In the genomic region with DNA sequence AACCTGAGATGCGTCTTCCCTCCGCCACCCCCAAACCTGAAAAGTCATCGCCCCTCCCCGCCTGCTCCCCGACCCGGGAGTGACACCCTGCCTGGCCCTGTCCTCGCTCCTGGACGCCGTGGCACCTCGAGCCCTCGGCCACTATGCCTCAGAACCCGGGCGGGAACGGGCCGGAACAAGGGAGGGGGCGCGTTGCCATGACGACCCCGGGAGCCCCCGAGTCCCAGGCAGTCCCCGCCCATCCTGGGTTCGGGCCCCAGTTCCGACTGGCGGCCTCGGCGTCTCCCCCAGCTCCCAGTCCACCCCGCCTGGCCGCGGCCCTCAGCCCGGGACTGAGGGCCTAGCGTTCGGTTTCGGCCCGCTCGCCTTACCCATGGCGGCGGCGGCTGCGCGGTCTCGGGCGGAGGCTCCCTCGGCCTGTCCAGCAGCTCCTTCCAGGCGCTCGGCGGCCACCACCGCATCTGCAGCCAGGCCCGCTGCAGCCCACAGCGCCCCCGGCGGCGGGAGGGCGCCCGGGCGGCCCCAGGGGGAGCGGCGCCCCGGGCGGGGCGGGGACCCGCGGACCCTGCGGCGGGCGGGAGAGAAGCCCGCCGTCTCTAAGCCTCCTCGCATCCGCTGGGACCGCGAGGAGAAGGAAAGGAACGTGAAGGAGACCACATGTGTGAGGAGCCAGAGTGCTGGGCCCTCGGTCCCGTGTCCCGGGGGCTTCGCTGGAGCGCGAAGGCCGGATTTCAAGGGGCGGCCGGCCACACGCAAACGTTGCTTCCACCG, we compare ENCODE assay signal across 1 cellular context.
TF ChIP-seq lines count a peak whose summit lies in the region.

TSS of gene RUFY2 (minus strand) at position 463 of the 771 bp plus-strand sequence. CDS start at position 375, 88 bp downstream.

TF ChIP-seq in HepG2, 621 proteins besides CTCF, POLR2A, EP300 and RAD21 (continued from another document and continues in another):
- no peak for TF ChIP-seq TRAFD1 (CRISPR knock-in tag; IDR thresholded peaks at IDR 0.05; ENCODE audit: borderline replicate concordance)
- TF ChIP-seq ATF7 (IDR thresholded peaks at IDR 0.05): no peak
- no peak for TF ChIP-seq ATF7 (CRISPR knock-in tag; IDR thresholded peaks at IDR 0.05)
- 0 out of 2 replicates have a peak, but pooled peaks have one; percentile 36 for TF ChIP-seq TGIF2 (CRISPR knock-in tag; IDR thresholded peaks at IDR 0.05)
- TF ChIP-seq ZBTB7B (CRISPR knock-in tag; IDR thresholded peaks at IDR 0.05): peak; percentile 57; the same call in 1 of the 2 replicates
- TF ChIP-seq, protein P1, sequence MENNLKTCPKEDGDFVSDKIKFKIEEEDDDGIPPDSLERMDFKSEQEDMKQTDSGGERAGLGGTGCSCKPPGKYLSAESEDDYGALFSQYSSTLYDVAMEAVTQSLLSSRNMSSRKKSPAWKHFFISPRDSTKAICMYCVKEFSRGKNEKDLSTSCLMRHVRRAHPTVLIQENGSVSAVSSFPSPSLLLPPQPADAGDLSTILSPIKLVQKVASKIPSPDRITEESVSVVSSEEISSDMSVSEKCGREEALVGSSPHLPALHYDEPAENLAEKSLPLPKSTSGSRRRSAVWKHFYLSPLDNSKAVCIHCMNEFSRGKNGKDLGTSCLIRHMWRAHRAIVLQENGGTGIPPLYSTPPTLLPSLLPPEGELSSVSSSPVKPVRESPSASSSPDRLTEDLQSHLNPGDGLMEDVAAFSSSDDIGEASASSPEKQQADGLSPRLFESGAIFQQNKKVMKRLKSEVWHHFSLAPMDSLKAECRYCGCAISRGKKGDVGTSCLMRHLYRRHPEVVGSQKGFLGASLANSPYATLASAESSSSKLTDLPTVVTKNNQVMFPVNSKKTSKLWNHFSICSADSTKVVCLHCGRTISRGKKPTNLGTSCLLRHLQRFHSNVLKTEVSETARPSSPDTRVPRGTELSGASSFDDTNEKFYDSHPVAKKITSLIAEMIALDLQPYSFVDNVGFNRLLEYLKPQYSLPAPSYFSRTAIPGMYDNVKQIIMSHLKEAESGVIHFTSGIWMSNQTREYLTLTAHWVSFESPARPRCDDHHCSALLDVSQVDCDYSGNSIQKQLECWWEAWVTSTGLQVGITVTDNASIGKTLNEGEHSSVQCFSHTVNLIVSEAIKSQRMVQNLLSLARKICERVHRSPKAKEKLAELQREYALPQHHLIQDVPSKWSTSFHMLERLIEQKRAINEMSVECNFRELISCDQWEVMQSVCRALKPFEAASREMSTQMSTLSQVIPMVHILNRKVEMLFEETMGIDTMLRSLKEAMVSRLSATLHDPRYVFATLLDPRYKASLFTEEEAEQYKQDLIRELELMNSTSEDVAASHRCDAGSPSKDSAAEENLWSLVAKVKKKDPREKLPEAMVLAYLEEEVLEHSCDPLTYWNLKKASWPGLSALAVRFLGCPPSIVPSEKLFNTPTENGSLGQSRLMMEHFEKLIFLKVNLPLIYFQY (CRISPR knock-in tag; IDR thresholded peaks at IDR 0.05; ENCODE audit: borderline replicate concordance): no peak; the same call in none of the 2 replicates
- no peak for TF ChIP-seq MLXIP (CRISPR knock-in tag; IDR thresholded peaks at IDR 0.05; ENCODE audit: borderline replicate concordance)
- no peak for TF ChIP-seq MIER2 (CRISPR knock-in tag; IDR thresholded peaks at IDR 0.05)
- peak; percentile 39; the same call in 1 of the 2 replicates for TF ChIP-seq ZIK1 (CRISPR knock-in tag; IDR thresholded peaks at IDR 0.05; ENCODE audit: borderline replicate concordance, low read depth)
- TF ChIP-seq ZNF577 (CRISPR knock-in tag; IDR thresholded peaks at IDR 0.05; ENCODE audit: borderline replicate concordance, low read depth): no peak
- TF ChIP-seq ZNF780A (CRISPR knock-in tag; IDR thresholded peaks at IDR 0.05): no peak
- no peak for TF ChIP-seq SRF (IDR thresholded peaks at IDR 0.05; ENCODE audit: low read depth, low read length)
- TF ChIP-seq, protein P2, sequence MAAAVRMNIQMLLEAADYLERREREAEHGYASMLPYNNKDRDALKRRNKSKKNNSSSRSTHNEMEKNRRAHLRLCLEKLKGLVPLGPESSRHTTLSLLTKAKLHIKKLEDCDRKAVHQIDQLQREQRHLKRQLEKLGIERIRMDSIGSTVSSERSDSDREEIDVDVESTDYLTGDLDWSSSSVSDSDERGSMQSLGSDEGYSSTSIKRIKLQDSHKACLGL (CRISPR knock-in tag; IDR thresholded peaks at IDR 0.05): 0 out of 2 replicates have a peak, but pooled peaks have one; percentile 49
- TF ChIP-seq, protein P3, sequence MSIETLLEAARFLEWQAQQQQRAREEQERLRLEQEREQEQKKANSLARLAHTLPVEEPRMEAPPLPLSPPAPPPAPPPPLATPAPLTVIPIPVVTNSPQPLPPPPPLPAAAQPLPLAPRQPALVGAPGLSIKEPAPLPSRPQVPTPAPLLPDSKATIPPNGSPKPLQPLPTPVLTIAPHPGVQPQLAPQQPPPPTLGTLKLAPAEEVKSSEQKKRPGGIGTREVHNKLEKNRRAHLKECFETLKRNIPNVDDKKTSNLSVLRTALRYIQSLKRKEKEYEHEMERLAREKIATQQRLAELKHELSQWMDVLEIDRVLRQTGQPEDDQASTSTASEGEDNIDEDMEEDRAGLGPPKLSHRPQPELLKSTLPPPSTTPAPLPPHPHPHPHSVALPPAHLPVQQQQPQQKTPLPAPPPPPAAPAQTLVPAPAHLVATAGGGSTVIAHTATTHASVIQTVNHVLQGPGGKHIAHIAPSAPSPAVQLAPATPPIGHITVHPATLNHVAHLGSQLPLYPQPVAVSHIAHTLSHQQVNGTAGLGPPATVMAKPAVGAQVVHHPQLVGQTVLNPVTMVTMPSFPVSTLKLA (IDR thresholded peaks at IDR 0.05): no peak
- no peak for TF ChIP-seq CAMTA2 (CRISPR knock-in tag; IDR thresholded peaks at IDR 0.05; ENCODE audit: borderline replicate concordance)
- TF ChIP-seq PLSCR1 (CRISPR knock-in tag; IDR thresholded peaks at IDR 0.05; ENCODE audit: borderline replicate concordance): no peak
- TF ChIP-seq ZNF143 (CRISPR knock-in tag; IDR thresholded peaks at IDR 0.05): no peak
- peak; percentile 69 for TF ChIP-seq ZBTB38 (CRISPR knock-in tag; IDR thresholded peaks at IDR 0.05)
- peak; percentile 81 for TF ChIP-seq UBTF (CRISPR knock-in tag; IDR thresholded peaks at IDR 0.05)
- TF ChIP-seq PHF20 (CRISPR knock-in tag; IDR thresholded peaks at IDR 0.05): peak; percentile 54; the same call in 1 of the 2 replicates
- peak; percentile 51 for TF ChIP-seq BORCS8-MEF2B (CRISPR knock-in tag; IDR thresholded peaks at IDR 0.05)
- no peak for TF ChIP-seq ZNF282 (IDR thresholded peaks at IDR 0.05; ENCODE audit: partially characterized antibody)
- 0 out of 2 replicates have a peak, but pooled peaks have one; percentile 22 for TF ChIP-seq RFXAP (CRISPR knock-in tag; IDR thresholded peaks at IDR 0.05; ENCODE audit: borderline replicate concordance)
- TF ChIP-seq ZNF879 (CRISPR knock-in tag; IDR thresholded peaks at IDR 0.05): no peak
- TF ChIP-seq NKX3-1 (CRISPR knock-in tag; IDR thresholded peaks at IDR 0.05): peak; percentile 57; the same call in 1 of the 2 replicates
- no peak for TF ChIP-seq RERE (CRISPR knock-in tag; IDR thresholded peaks at IDR 0.05; ENCODE audit: low read depth)
- TF ChIP-seq, protein P4, sequence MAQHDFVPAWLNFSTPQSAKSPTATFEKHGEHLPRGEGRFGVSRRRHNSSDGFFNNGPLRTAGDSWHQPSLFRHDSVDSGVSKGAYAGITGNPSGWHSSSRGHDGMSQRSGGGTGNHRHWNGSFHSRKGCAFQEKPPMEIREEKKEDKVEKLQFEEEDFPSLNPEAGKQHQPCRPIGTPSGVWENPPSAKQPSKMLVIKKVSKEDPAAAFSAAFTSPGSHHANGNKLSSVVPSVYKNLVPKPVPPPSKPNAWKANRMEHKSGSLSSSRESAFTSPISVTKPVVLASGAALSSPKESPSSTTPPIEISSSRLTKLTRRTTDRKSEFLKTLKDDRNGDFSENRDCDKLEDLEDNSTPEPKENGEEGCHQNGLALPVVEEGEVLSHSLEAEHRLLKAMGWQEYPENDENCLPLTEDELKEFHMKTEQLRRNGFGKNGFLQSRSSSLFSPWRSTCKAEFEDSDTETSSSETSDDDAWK (CRISPR knock-in tag; IDR thresholded peaks at IDR 0.05): no peak
- TF ChIP-seq NFE2 (CRISPR knock-in tag; IDR thresholded peaks at IDR 0.05): no peak
- TF ChIP-seq NR2F6 (IDR thresholded peaks at IDR 0.05): no peak
- no peak for TF ChIP-seq NR2F6 (CRISPR knock-in tag; IDR thresholded peaks at IDR 0.05)
